In the genomic region with DNA sequence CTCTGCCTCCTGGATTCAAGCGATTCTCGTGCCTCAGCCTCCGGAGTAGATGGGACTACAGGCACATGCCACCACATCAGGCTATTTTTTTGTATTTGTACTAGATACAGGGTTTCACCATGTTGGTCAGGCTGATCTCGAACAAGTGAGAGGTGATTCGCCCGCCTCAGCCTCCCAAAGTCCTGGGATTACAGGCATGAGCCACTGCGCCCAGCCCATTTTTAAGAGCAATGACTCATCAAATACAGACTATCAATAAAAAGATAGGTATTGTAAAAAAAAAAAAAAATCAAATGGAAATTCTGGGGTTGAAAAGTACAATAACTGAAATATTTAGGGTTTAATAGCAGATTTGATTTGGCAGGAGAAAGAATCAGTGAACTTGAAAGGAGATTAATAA, we compare ENCODE assay signal across 22 cellular contexts.
"Had no signal": no experiment of that assay in that cellular context is flagged by ENCODE, and none has a peak within 500 bp of the region (broad histone marks: within the 10 kb centered on the region; RNA-seq: fewer than 3 reads in every experiment).

No MANE protein-coding gene starts in this region.

- ATAC-seq: activated T-cell treated with anti-CD3 and anti-CD28 coated beads, Interleukin-2, amount 50 U/mL, for 72 hours; stimulated activated naive CD8-positive, alpha-beta T cell treated with anti-CD3 and anti-CD28 coated beads, Interleukin-15, Interleukin-2, amounts not matched to agents 100 U/mL and 50 U/mL, for 24 hours; upper lobe of right lung had no signal

- H3K27ac Mint-ChIP-seq: activated B cell treated with CpG ODN at 0.5 μM for 24 hours; activated naive CD4-positive, alpha-beta T cell treated with anti-CD3 and anti-CD28 coated beads for 36 hours; activated T-cell treated with anti-CD3 and anti-CD28 coated beads, Interleukin-2, amount 50 U/mL, for 72 hours; mesothelial cell of epicardium had no signal

- H3K9me3 ChIP-seq: neutrophil, ovary, prostate gland, thyroid gland, upper lobe of right lung had no signal

- H3K27ac ChIP-seq: coronary artery, epithelial cell of prostate, neutrophil, ovary, prostate gland, thyroid gland, upper lobe of right lung had no signal

- H3K4me3 Mint-ChIP-seq: activated B cell treated with CpG ODN at 0.5 μM for 24 hours; activated naive CD4-positive, alpha-beta T cell treated with anti-CD3 and anti-CD28 coated beads for 36 hours; activated T-cell treated with anti-CD3 and anti-CD28 coated beads, Interleukin-2, amount 50 U/mL, for 72 hours; mesothelial cell of epicardium; nephron had no signal

- H3K4me1 Mint-ChIP-seq: activated B cell treated with CpG ODN at 0.5 μM for 24 hours, nephron had no signal

- H3K27me3 ChIP-seq: neutrophil, ovary, thyroid gland, upper lobe of right lung had no signal

- H3K36me3 ChIP-seq: neutrophil, ovary, prostate gland, thyroid gland, upper lobe of right lung had no signal

- DNase-seq: activated B cell treated with CpG ODN at 0.5 μM for 24 hours; activated CD4-positive, alpha-beta T cell treated with anti-CD3 and anti-CD28 coated beads for 4 hours; activated CD4-positive, alpha-beta T cell treated with anti-CD3 and anti-CD28 coated beads, Interleukin-2, amount 50 U/mL, for 48 hours; activated effector memory CD4-positive, alpha-beta T cell treated with Interleukin-2 at 50 U/mL for 16 hours; activated naive CD4-positive, alpha-beta T cell treated with anti-CD3 and anti-CD28 coated beads for 36 hours; activated T-cell treated with anti-CD3 and anti-CD28 coated beads, Interleukin-2, amount 50 U/mL, for 72 hours; amygdala; cerebellar nuclear complex; ovary; stimulated activated CD4-positive, alpha-beta T cell treated with anti-CD3 and anti-CD28 coated beads, Interleukin-12 subunit alpha, Interleukin-12 subunit beta, amount 100 ng/mL, for 4 hours; stimulated activated CD4-positive, alpha-beta T cell treated with anti-CD3 and anti-CD28 coated beads, Interleukin-4, amount 100 ng/mL, for 4 hours; stimulated activated naive CD8-positive, alpha-beta T cell treated with anti-CD3 and anti-CD28 coated beads, Interleukin-15, Interleukin-2, amounts not matched to agents 100 U/mL and 50 U/mL, for 24 hours; T-helper 1 cell; thyroid gland; upper lobe of right lung had no signal

- H3K4me3 ChIP-seq: coronary artery, lung, ovary, prostate gland, thyroid gland, upper lobe of right lung had no signal

- H3K4me1 ChIP-seq: prostate gland, upper lobe of right lung had no signal
